In the genomic region with DNA sequence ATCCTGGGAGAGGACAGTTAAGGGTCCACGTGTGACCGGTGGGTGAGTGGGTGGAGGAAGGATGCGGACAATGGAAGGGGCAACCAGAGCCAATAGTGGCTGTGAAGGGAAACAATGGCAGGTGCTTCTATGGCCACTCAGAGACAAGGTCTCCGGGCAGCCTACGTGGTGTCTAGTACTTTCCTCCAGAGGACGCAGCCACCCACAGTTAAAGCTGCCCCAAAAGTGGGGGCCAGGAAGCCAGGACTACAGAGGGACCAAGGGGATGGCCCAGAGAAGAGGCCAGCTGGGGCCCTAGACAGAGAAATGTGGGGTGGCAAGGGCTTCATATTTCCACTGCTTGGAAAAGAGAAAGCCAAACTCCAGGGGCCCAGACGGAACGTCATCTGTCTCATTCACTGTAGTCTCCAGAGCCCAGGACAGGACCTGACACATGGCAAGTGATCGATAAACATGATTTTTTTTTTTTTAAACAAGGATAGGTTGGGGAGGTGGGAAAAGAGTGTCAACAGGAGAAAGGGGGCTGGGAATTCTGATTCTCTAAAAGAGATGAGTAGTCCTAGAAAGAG, we compare ENCODE assay signal across 1 cellular context.
TF ChIP-seq lines count a peak whose summit lies in the region.

No MANE protein-coding gene starts in this region.

TF ChIP-seq in endothelial cell of umbilical vein, 7 proteins besides CTCF, POLR2A, EP300 and RAD21:
- TF ChIP-seq POLR2AphosphoS5 (IDR thresholded peaks at IDR 0.05; ENCODE audit: insufficient read depth, low read depth, low read length) (no peak), FOS (IDR thresholded peaks at IDR 0.05; ENCODE audit: borderline replicate concordance, insufficient read depth, low read length) (no peak), EZH2 (IDR thresholded peaks at IDR 0.05; ENCODE audit: borderline replicate concordance, low read depth, low read length, severe bottlenecking) (no peak), MYC (IDR thresholded peaks at IDR 0.05; ENCODE audit: low read depth, low read length) (no peak), JUN (IDR thresholded peaks at IDR 0.05; ENCODE audit: borderline replicate concordance, insufficient read depth, insufficient read length, low read depth) (no peak), GATA2 (IDR thresholded peaks at IDR 0.05; ENCODE audit: insufficient read depth, insufficient read length, low read depth, low read length) (no peak)
- TF ChIP-seq, protein P1, sequence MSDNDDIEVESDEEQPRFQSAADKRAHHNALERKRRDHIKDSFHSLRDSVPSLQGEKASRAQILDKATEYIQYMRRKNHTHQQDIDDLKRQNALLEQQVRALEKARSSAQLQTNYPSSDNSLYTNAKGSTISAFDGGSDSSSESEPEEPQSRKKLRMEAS (IDR thresholded peaks at IDR 0.05; ENCODE audit: insufficient read depth, insufficient read length): no peak
